9 cellular contexts compared by ENCODE assay signal in genomic region chr14:103543140-103543539, GRCh38. TPM values are rescaled to one million over a fixed set of nuclear protein-coding genes. Genes with fewer than 3 reads are reported as not detected.
DNase-seq lines count a peak whose midpoint lies in the region; ATAC-seq, FAIRE-seq and TF ChIP-seq lines count a peak whose summit lies in the region.
"Had no signal": no experiment of that assay in that cellular context is flagged by ENCODE, and none has a peak within 500 bp of the region (broad histone marks: within the 10 kb centered on the region; RNA-seq: fewer than 3 reads in every experiment).

No MANE protein-coding gene starts in this region.

- intact Hi-C loops in mucosa of descending colon (cut with DNase I, micrococcal nuclease): no loop called here

- TF ChIP-seq CTCF in H1 (IDR thresholded peaks at IDR 0.05; ENCODE audit: control extremely low read depth in 1 of 3, insufficient read depth in 1 of 3, low read depth in 1 of 3, low read length in 3 of 3) (no peak), mucosa of descending colon (IDR thresholded peaks at IDR 0.05) (no peak), tibial nerve (IDR thresholded peaks at IDR 0.05) (no peak), foreskin keratinocyte (conservative IDR thresholded peaks at IDR 0.05) (no peak)

- peak; percentile 53 for DNase-seq in NCI-H146 treated with DMSO at 0.1 percent for 48 hours (lab: John Stamatoyannopoulos, UW; ENCODE audit: unreplicated experiment)
- DNase-seq in H1 (ENCODE audit: low read depth in 1 of 2, low spot score in 2 of 2): no peak
- peak in 2 of 3 donors; percentile 35 to 46 for DNase-seq in mucosa of descending colon
- DNase-seq in tibial nerve (ENCODE audit: low spot score in 2 of 2): no peak
- DNase-seq in foreskin keratinocyte: no peak
- no peak for DNase-seq in activated CD4-positive, alpha-beta T cell treated with anti-CD3 and anti-CD28 coated beads, Interleukin-2, amount 50 U/mL, for 48 hours
- DNase-seq: immature natural killer cell, NCI-H1694 treated with DMSO at 0.1 percent for 48 hours had no signal

- peak overlapping the region; percentile 99 for H3K4ac ChIP-seq in H1 (replicated peaks; ENCODE audit: insufficient read length, low read depth, low read length)

- TF ChIP-seq EP300 in H1 (IDR thresholded peaks at IDR 0.05; ENCODE audit: borderline replicate concordance in 1 of 2, low read depth in 2 of 2, low read length in 2 of 2) (no peak), tibial nerve (IDR thresholded peaks at IDR 0.05) (no peak)

- H3K27me3 ChIP-seq in H1 (replicated peaks in 1 of 4; ENCODE audit: control insufficient read depth in 3 of 4, extremely low read depth in 1 of 4, insufficient read depth in 3 of 4, low read length in 3 of 4): no peaks in the 10 kb centered on the region; a peak in 2 of 7 replicates
- H3K27me3 ChIP-seq in tibial nerve: no peaks in the 10 kb centered on the region
- H3K27me3 ChIP-seq in foreskin keratinocyte: peaks cover 4% of the 10 kb centered on the region

- H3K18ac ChIP-seq in H1 (ENCODE audit: extremely low read depth, low read length): peak overlapping the region; percentile 86

- peak overlapping the region; percentile 94; the same call in 1 of the 2 replicates for H3K27ac ChIP-seq in H1 (ENCODE audit: low read depth, low read length)
- H3K27ac ChIP-seq in tibial nerve: peak overlapping the region; percentile 79 to 94 (median 88)
- no peak overlapping the region for H3K27ac ChIP-seq in foreskin keratinocyte

- peaks cover 0 to 8% of the 10 kb centered on the region in 2 experiments for H4K20me1 ChIP-seq in H1 (replicated peaks in 1 of 2; ENCODE audit: control insufficient read depth in 1 of 2, insufficient read depth in 2 of 2, low read length in 2 of 2)

- peak overlapping the region; percentile 32 for H3K56ac ChIP-seq in H1 (replicated peaks; ENCODE audit: insufficient read length, low read depth, low read length)

- H3K14ac ChIP-seq in H1 (ENCODE audit: insufficient read length): no peak overlapping the region

- H3K4me1 ChIP-seq in H1 (replicated peaks in 1 of 4; ENCODE audit: control insufficient read depth in 3 of 4, insufficient read depth in 4 of 4, low read length in 3 of 4): peaks cover 0 to 34% (median 29%) of the 10 kb centered on the region in 4 experiments; a peak in 6 of 7 replicates
- H3K4me1 ChIP-seq in mucosa of descending colon (ENCODE audit: low read depth): peaks cover 59% of the 10 kb centered on the region
- peaks cover 21 to 98% (median 72%) of the 10 kb centered on the region in 4 donors for H3K4me1 ChIP-seq in tibial nerve
- peaks cover 10% of the 10 kb centered on the region for H3K4me1 ChIP-seq in foreskin keratinocyte

- H3K4me3 ChIP-seq in H1 (ENCODE audit: extremely low read depth in 1 of 4, insufficient read depth in 2 of 4, low read depth in 3 of 4, low read length in 4 of 4) (peak overlapping the region in 1 of 4 experiments; percentile 50; a peak in 2 of 8 replicates), mucosa of descending colon (no peak overlapping the region), tibial nerve (no peak overlapping the region)

- no peaks in the 10 kb centered on the region for H3K9me3 ChIP-seq in H1 (ENCODE audit: insufficient read depth in 2 of 2, low read depth in 1 of 2, low read length in 1 of 2)
- no peaks in the 10 kb centered on the region for H3K9me3 ChIP-seq in mucosa of descending colon
- H3K9me3 ChIP-seq in tibial nerve: no peaks in the 10 kb centered on the region

- peak overlapping the region; percentile 40 to 86 for H3K4me2 ChIP-seq in H1 (ENCODE audit: insufficient read depth in 1 of 2, low read depth in 2 of 2, low read length in 2 of 2)

- CTCF ChIA-PET in H1 (lab: Charles Lee; ENCODE audit: partially characterized antibody): interaction anchor here (0.9 to 28.8 kb wide), 7 partner anchors 9 to 438 kb away, joined by 3 to 921 read pairs (median 4); partner anchors contain the start of genes CKB and TRMT61A

- peak overlapping the region; percentile 99; the same call in 1 of the 2 replicates for H2BK5ac ChIP-seq in H1 (ENCODE audit: low read depth, low read length)

- peak overlapping the region; percentile 80 for H4K5ac ChIP-seq in H1 (ENCODE audit: insufficient read length, low read depth, low read length)

- 75% methylated on average over 5 of the region's 10 CpGs; no CpG with 5 or more reads in 1 of the 2 experiments for WGBS in H1 (ENCODE audit: extremely low coverage in 1 of 2, insufficient coverage in 1 of 2, insufficient read length in 1 of 2, insufficient replicate concordance in 2 of 2, low coverage in 1 of 2, low lambda C conversion rate in 2 of 2, missing lambda C conversion rate in 1 of 2), 2 experiments
- WGBS in tibial nerve, 2 donors: 45 to 49% methylated on average over 5 to 10 of the region's 10 CpGs

- no peak for TF ChIP-seq RAD21 in H1 (IDR thresholded peaks at IDR 0.05 in 1 of 2, conservative IDR thresholded peaks at IDR 0.05 in 1 of 2; ENCODE audit: low read depth in 2 of 2, low read length in 2 of 2)

- no peak overlapping the region for H2AFZ ChIP-seq in H1 (ENCODE audit: low read length)

- no peaks in the 10 kb centered on the region for H3K79me2 ChIP-seq in H1 (ENCODE audit: control insufficient read depth in 1 of 2, insufficient read depth in 2 of 2, low read length in 2 of 2)

- TF ChIP-seq POLR2A in H1 (IDR thresholded peaks at IDR 0.05; ENCODE audit: control extremely low read depth in 1 of 2, low read depth in 2 of 2, low read length in 2 of 2) (no peak), tibial nerve (IDR thresholded peaks at IDR 0.05) (no peak)

- peak overlapping the region; percentile 93 for H4K8ac ChIP-seq in H1 (ENCODE audit: extremely low read depth, insufficient read depth, low read length)

- H3K79me1 ChIP-seq in H1 (ENCODE audit: low read depth, low read length): no peaks in the 10 kb centered on the region

- H3K23me2 ChIP-seq in H1 (ENCODE audit: low read depth, low read length): no peaks in the 10 kb centered on the region

- H3K9ac ChIP-seq in H1 (replicated peaks in 1 of 4; ENCODE audit: extremely low read depth in 1 of 4, low read depth in 3 of 4, low read length in 3 of 4): peak overlapping the region in 2 of 4 experiments; percentile 29; a peak in 3 of 7 replicates

- H2BK120ac ChIP-seq in H1 (replicated peaks; ENCODE audit: low read depth, low read length): peak overlapping the region; percentile 97

- peak overlapping the region; percentile 100 for H4K91ac ChIP-seq in H1 (replicated peaks; ENCODE audit: insufficient read length, low read length)

- H2AK5ac ChIP-seq in H1 (ENCODE audit: low read depth, low read length): peak overlapping the region; percentile 56; the same call in 1 of the 2 replicates

- H2BK12ac ChIP-seq in H1 (ENCODE audit: low read depth, low read length): peak overlapping the region; percentile 100; the same call in 1 of the 2 replicates

- POLR2A ChIA-PET in H1 (lab: Charles Lee; ENCODE audit: partially characterized antibody): interaction anchor here (1.6 to 29.8 kb wide), 6 partner anchors 10 to 209 kb away, joined by 3 to 844 read pairs (median 20); partner anchors contain the start of genes BAG5, CKB, COA8 and EIF5

- H3K36me3 ChIP-seq in H1 (ENCODE audit: control insufficient read depth in 2 of 4, insufficient read depth in 4 of 4, low read length in 3 of 4) (no peaks in the 10 kb centered on the region), mucosa of descending colon (ENCODE audit: low read depth) (no peaks in the 10 kb centered on the region), tibial nerve (no peaks in the 10 kb centered on the region)

- peak overlapping the region; percentile 98; the same call in 1 of the 2 replicates for H2BK15ac ChIP-seq in H1 (ENCODE audit: low read length)

- H3K23ac ChIP-seq in H1 (ENCODE audit: insufficient read length): no peak overlapping the region

- FAIRE-seq in H1 (lab: Jason Lieb, UNC): no peak

- ATAC-seq in mucosa of descending colon (no peak), foreskin keratinocyte (no peak), GM19324 (IDR thresholded peaks at IDR 0.05; ENCODE audit: low FRiP score, unreplicated experiment) (no peak)

- peak overlapping the region; percentile 100 for H2BK20ac ChIP-seq in H1 (ENCODE audit: low read length)

RNA-seq across cellular contexts. Expression of gene TRMT61A, which starts 14.1 kb away (rescaled TPM):
- total RNA-seq in H1 (2021; fragmentation: NEBNext Ultra II Directional; extraction: Animal tissue kit (Norgen Biotek cat#: 25700)): 15.1 and 15.8 TPM in 2 replicates
- 19.0 and 29.7 TPM in 2 replicates for polyA plus RNA-seq in H1 (2011; rRNA removed)
- polyA plus RNA-seq in H1 (2011; cell fraction: cytosol; rRNA removed): 23.3 TPM
- polyA plus RNA-seq in H1 (2011; cell fraction: nucleus; rRNA removed): 44.0 TPM
- polyA plus RNA-seq in H1 (2012, experiment 1 of 2): 9.2 to 14.2 TPM (median 13.8 TPM) in 4 replicates
- polyA plus RNA-seq in H1 (2012, experiment 2 of 2): 11.3 TPM
- polyA plus RNA-seq in H1 (2013, experiment 1 of 2): 6.8 TPM
- polyA plus RNA-seq in H1 (2013, experiment 2 of 2): 6.6 TPM
- polyA minus RNA-seq in H1 (2011; rRNA and poly(A)+ RNA removed): 6.4 and 6.9 TPM in 2 replicates
- 11.2 TPM for polyA minus RNA-seq in H1 (2011; cell fraction: cytosol; rRNA and poly(A)+ RNA removed)
- polyA minus RNA-seq in H1 (2011; cell fraction: nucleus; rRNA and poly(A)+ RNA removed): 26.1 TPM
- total RNA-seq in mucosa of descending colon: 10 to 100 TPM; 10.2 to 23.7 (median 10.5) TPM
- total RNA-seq in tibial nerve: 10 to 100 TPM; 17.9 to 32.4 (median 22.4) TPM
- total RNA-seq in foreskin keratinocyte: 12.0 and 14.1 TPM in 2 replicates
- 13.8 and 14.9 TPM in 2 replicates for polyA plus RNA-seq in foreskin keratinocyte

RNA-seq across cellular contexts. Expression of gene BAG5, which starts 19.3 kb away (rescaled TPM):
- total RNA-seq in H1 (2021; fragmentation: NEBNext Ultra II Directional; extraction: Animal tissue kit (Norgen Biotek cat#: 25700)): 29.2 and 29.5 TPM in 2 replicates
- polyA plus RNA-seq in H1 (2011; rRNA removed) (5.9 and 7.4 TPM in 2 replicates), foreskin keratinocyte (9.0 and 11.1 TPM in 2 replicates)
- polyA plus RNA-seq in H1 (2011; cell fraction: cytosol; rRNA removed): 8.2 TPM
- 5.3 TPM for polyA plus RNA-seq in H1 (2011; cell fraction: nucleus; rRNA removed)
- 13.5 to 26.1 TPM (median 16.6 TPM) in 4 replicates for polyA plus RNA-seq in H1 (2012, experiment 1 of 2)
- polyA plus RNA-seq in H1 (2012, experiment 2 of 2): 2.3 TPM
- polyA plus RNA-seq in H1 (2013, experiment 1 of 2): 18.4 TPM
- 17.4 TPM for polyA plus RNA-seq in H1 (2013, experiment 2 of 2)
- 11.8 and 13.3 TPM in 2 replicates for polyA minus RNA-seq in H1 (2011; rRNA and poly(A)+ RNA removed)
- polyA minus RNA-seq in H1 (2011; cell fraction: cytosol; rRNA and poly(A)+ RNA removed): 13.7 TPM
- polyA minus RNA-seq in H1 (2011; cell fraction: nucleus; rRNA and poly(A)+ RNA removed): 12.5 TPM
- total RNA-seq in mucosa of descending colon (10 to 100 TPM; 26.1 to 29.9 (median 28.0) TPM), tibial nerve (10 to 100 TPM; 26.1 to 36.5 (median 31.7) TPM), foreskin keratinocyte (25.7 and 28.0 TPM in 2 replicates)

RNA-seq across cellular contexts. Expression of gene COA8, which starts 19.6 kb away (rescaled TPM):
- total RNA-seq in H1 (2021; fragmentation: NEBNext Ultra II Directional; extraction: Animal tissue kit (Norgen Biotek cat#: 25700)): 35.0 and 35.5 TPM in 2 replicates
- polyA plus RNA-seq in H1 (2011; rRNA removed) (5.9 and 7.1 TPM in 2 replicates), foreskin keratinocyte (76.4 and 88.0 TPM in 2 replicates)
- 10.9 TPM for polyA plus RNA-seq in H1 (2011; cell fraction: cytosol; rRNA removed)
- polyA plus RNA-seq in H1 (2011; cell fraction: nucleus; rRNA removed): 12.8 TPM
- 23.7 to 31.1 TPM (median 30.1 TPM) in 4 replicates for polyA plus RNA-seq in H1 (2012, experiment 1 of 2)
- polyA plus RNA-seq in H1 (2012, experiment 2 of 2): 27.0 TPM
- 31.3 TPM for polyA plus RNA-seq in H1 (2013, experiment 1 of 2)
- polyA plus RNA-seq in H1 (2013, experiment 2 of 2): 27.9 TPM
- polyA minus RNA-seq in H1 (2011; rRNA and poly(A)+ RNA removed): 4.3 and 5.2 TPM in 2 replicates
- 8.7 TPM for polyA minus RNA-seq in H1 (2011; cell fraction: cytosol; rRNA and poly(A)+ RNA removed)
- 18.8 TPM for polyA minus RNA-seq in H1 (2011; cell fraction: nucleus; rRNA and poly(A)+ RNA removed)
- total RNA-seq in mucosa of descending colon (10 to 100 TPM; 29.3 to 47.3 (median 36.5) TPM), tibial nerve (10 to 100 TPM in 3 of 4 donors, 1 to 10 TPM in 1; 7.2 to 31.6 (median 12.3) TPM), foreskin keratinocyte (46.2 and 46.5 TPM in 2 replicates)

RNA-seq across cellular contexts. Expression of gene CKB, which starts 20.5 kb away (rescaled TPM):
- 538 and 572 TPM in 2 replicates for total RNA-seq in H1 (2021; fragmentation: NEBNext Ultra II Directional; extraction: Animal tissue kit (Norgen Biotek cat#: 25700))
- polyA plus RNA-seq in H1 (2011; rRNA removed): 950 and 1,969 TPM in 2 replicates
- 828 TPM for polyA plus RNA-seq in H1 (2011; cell fraction: cytosol; rRNA removed)
- polyA plus RNA-seq in H1 (2011; cell fraction: nucleus; rRNA removed): 1,943 TPM
- 757 to 990 TPM (median 908 TPM) in 4 replicates for polyA plus RNA-seq in H1 (2012, experiment 1 of 2)
- polyA plus RNA-seq in H1 (2012, experiment 2 of 2): 939 TPM
- polyA plus RNA-seq in H1 (2013, experiment 1 of 2): 514 TPM
- 503 TPM for polyA plus RNA-seq in H1 (2013, experiment 2 of 2)
- 153 and 156 TPM in 2 replicates for polyA minus RNA-seq in H1 (2011; rRNA and poly(A)+ RNA removed)
- 356 TPM for polyA minus RNA-seq in H1 (2011; cell fraction: cytosol; rRNA and poly(A)+ RNA removed)
- polyA minus RNA-seq in H1 (2011; cell fraction: nucleus; rRNA and poly(A)+ RNA removed): 378 TPM
- total RNA-seq in mucosa of descending colon: 1,000 to 10,000 TPM; 1,316 to 3,346 (median 2,079) TPM
- 100 to 1,000 TPM in 3 of 4 donors, 10 to 100 TPM in 1; 75.6 to 249 (median 141) TPM for total RNA-seq in tibial nerve
- total RNA-seq in foreskin keratinocyte: 1.8 and 4.1 TPM in 2 replicates
- polyA plus RNA-seq in foreskin keratinocyte: 4.4 and 7.1 TPM in 2 replicates

Comparison
In these comparisons a context has a peak if more than half of its experiments do, and no peak if none do; other contexts are left out.
1. DNase-seq: peak in NCI-H146 treated with DMSO at 0.1 percent for 48 hours (single experiment) and mucosa of descending colon (2 of 3); none in H1 (0 of 2), tibial nerve (0 of 2), foreskin keratinocyte (0 of 2) and activated CD4-positive, alpha-beta T cell treated with anti-CD3 and anti-CD28 coated beads, Interleukin-2, amount 50 U/mL, for 48 hours (0 of 2).